1 cellular context compared by ENCODE assay signal in genomic region chr14:89443002-89443660, GRCh38.
TF ChIP-seq lines count a peak whose summit lies in the region.

No MANE protein-coding gene starts in this region.

TF ChIP-seq in IMR-90, 13 proteins besides CTCF, POLR2A, EP300 and RAD21:
- TF ChIP-seq MAFK (IDR thresholded peaks at IDR 0.05; ENCODE audit: low read depth, low read length) (peak; percentile 52; the same call in 1 of the 2 replicates), FOS (IDR thresholded peaks at IDR 0.05; ENCODE audit: low read depth, low read length) (no peak), BHLHE40 (IDR thresholded peaks at IDR 0.05; ENCODE audit: low read depth, low read length) (peak; percentile 77), CEBPB (IDR thresholded peaks at IDR 0.05; ENCODE audit: low read depth, low read length) (no peak), MAZ (IDR thresholded peaks at IDR 0.05; ENCODE audit: borderline replicate concordance, low read depth, low read length) (no peak)
